8 cellular contexts compared by ENCODE assay signal in genomic region chr5:139696167-139696893, GRCh38. TPM values are rescaled to one million over a fixed set of nuclear protein-coding genes. Genes with fewer than 3 reads are reported as not detected.
DNase-seq lines count a peak whose midpoint lies in the region; ATAC-seq, FAIRE-seq and TF ChIP-seq lines count a peak whose summit lies in the region.

No MANE protein-coding gene starts in this region.

- TF ChIP-seq RAD21 in HepG2 (CRISPR knock-in tag; IDR thresholded peaks at IDR 0.05), result no peak

- in situ Hi-C loops in HepG2 (cut with HindIII; ENCODE audit: extremely low pct_ligation_motif_present, low pct_unique_long_range_greater_than_20kb), result no loop called here

- DNase-seq in HepG2 (ENCODE audit: low spot score), result no peak
- DNase-seq in right lobe of liver, result no peak
- DNase-seq in choroid plexus epithelial cell (ENCODE audit: low read depth), result peak; percentile 29
- DNase-seq in naive thymus-derived CD4-positive, alpha-beta T cell, result no peak
- no peak for DNase-seq in central memory CD4-positive, alpha-beta T cell
- DNase-seq in NCI-H446 treated with DMSO at 0.1 percent for 48 hours (lab: John Stamatoyannopoulos, UW), result no peak
- DNase-seq in Karpas-422, result no peak

- no peak for TF ChIP-seq CTCF in HepG2 (CRISPR knock-in tag; IDR thresholded peaks at IDR 0.05)
- no peak for TF ChIP-seq CTCF in right lobe of liver (IDR thresholded peaks at IDR 0.05)
- no peak for TF ChIP-seq CTCF in choroid plexus epithelial cell (conservative IDR thresholded peaks at IDR 0.05; ENCODE audit: low read depth, low read length)

- H3K27me3 Mint-ChIP-seq in naive thymus-derived CD4-positive, alpha-beta T cell, result peaks cover 0 to 38% (median 12%) of the 10 kb centered on the region in 5 donors

- H4K20me1 ChIP-seq in HepG2 (ENCODE audit: insufficient read depth, low read length) (no peaks in the 10 kb centered on the region), Karpas-422 (ENCODE audit: insufficient read depth, low read depth, low read length) (0 out of 2 replicates have a peak, but pooled peaks cover 4% of the 10 kb centered on the region)

- H3K9ac ChIP-seq in HepG2 (ENCODE audit: insufficient read depth, low read depth, low read length) (peak overlapping the region; percentile 81), Karpas-422 (ENCODE audit: low read length) (no peak overlapping the region)

- H2AFZ ChIP-seq in HepG2 (ENCODE audit: low read length), result no peak overlapping the region
- H2AFZ ChIP-seq in Karpas-422 (ENCODE audit: low read length), result no peak overlapping the region

- peaks cover 10 to 33% (median 17%) of the 10 kb centered on the region in 7 donors for H3K4me1 Mint-ChIP-seq in naive thymus-derived CD4-positive, alpha-beta T cell

- no peaks in the 10 kb centered on the region for H3K9me3 ChIP-seq in HepG2 (ENCODE audit: low read length)
- H3K9me3 ChIP-seq in right lobe of liver, result no peaks in the 10 kb centered on the region
- H3K9me3 ChIP-seq in naive thymus-derived CD4-positive, alpha-beta T cell (ENCODE audit: control insufficient read depth in 2 of 3, low read length in 3 of 3), result no peaks in the 10 kb centered on the region
- H3K9me3 ChIP-seq in Karpas-422 (ENCODE audit: low read length), result no peaks in the 10 kb centered on the region

- CTCF ChIA-PET in HepG2 (lab: Yijun Ruan, JAX; ENCODE audit: low intra/inter-chr PET ratio, low total read pairs), result no interaction called here
- CTCF ChIA-PET in naive thymus-derived CD4-positive, alpha-beta T cell (lab: Charles Lee), result no interaction called here

- WGBS in HepG2 (ENCODE audit: low lambda C conversion rate), result 31% methylated on average over 18 of the region's 21 CpGs
- 70% methylated on average over 11 of the region's 21 CpGs for WGBS in right lobe of liver (ENCODE audit: insufficient coverage, low coverage, low lambda C conversion rate, missing lambda C conversion rate)

- peak overlapping the region; percentile 45 to 86 (median 68) for H3K4me3 Mint-ChIP-seq in naive thymus-derived CD4-positive, alpha-beta T cell

- H3K27me3 ChIP-seq in HepG2 (ENCODE audit: control insufficient read depth in 1 of 2, insufficient read depth in 2 of 2, low read length in 2 of 2) (no peaks in the 10 kb centered on the region), right lobe of liver (no peaks in the 10 kb centered on the region), Karpas-422 (ENCODE audit: low read length) (no peaks in the 10 kb centered on the region)
- no peaks in the 10 kb centered on the region for H3K27me3 ChIP-seq in naive thymus-derived CD4-positive, alpha-beta T cell (ENCODE audit: control insufficient read depth in 2 of 2, insufficient read depth in 2 of 2, low read length in 2 of 2)

- no peak for TF ChIP-seq POLR2A in HepG2 (IDR thresholded peaks at IDR 0.05; ENCODE audit: insufficient read depth in 1 of 2, low read depth in 2 of 2, low read length in 2 of 2)
- TF ChIP-seq POLR2A in right lobe of liver (IDR thresholded peaks at IDR 0.05), result no peak

- POLR2A ChIA-PET in HepG2 (lab: Yijun Ruan, JAX), result interaction anchor here (1.0 to 2.2 kb wide), 12 partner anchors 11 to 69 kb away, joined by 3 to 14 read pairs (median 4); partner anchors contain the start of gene CXXC5
- POLR2A ChIA-PET in naive thymus-derived CD4-positive, alpha-beta T cell (lab: Charles Lee), result interaction anchor here (1.3 kb wide), 1 partner anchor 62 kb away, joined by 3 read pairs; no protein-coding TSS in a partner anchor

- TSS peak; percentile 65 for BruUV-seq in HepG2 (replicated peaks; lab: Mats Ljungman, UMichigan)

- peaks cover 82% of the 10 kb centered on the region for H3K4me1 ChIP-seq in HepG2 (ENCODE audit: insufficient read depth, low read length)
- H3K4me1 ChIP-seq in right lobe of liver, result peaks cover 0 to 27% (median 4%) of the 10 kb centered on the region in 4 donors
- peaks cover 3 to 10% of the 10 kb centered on the region in 2 donors for H3K4me1 ChIP-seq in naive thymus-derived CD4-positive, alpha-beta T cell (ENCODE audit: control insufficient read depth in 2 of 2, insufficient read depth in 2 of 2, low read length in 2 of 2)
- H3K4me1 ChIP-seq in Karpas-422 (ENCODE audit: low read length), result peaks cover 8% of the 10 kb centered on the region

- peaks cover 0 to 1% (median 0%) of the 10 kb centered on the region in 11 donors for H3K9me3 Mint-ChIP-seq in naive thymus-derived CD4-positive, alpha-beta T cell

- H3K27ac ChIP-seq in HepG2 (ENCODE audit: extremely low read length, insufficient read depth, low read length) (peak overlapping the region; percentile 83), right lobe of liver (no peak overlapping the region), Karpas-422 (ENCODE audit: low read length) (no peak overlapping the region)
- H3K27ac ChIP-seq in naive thymus-derived CD4-positive, alpha-beta T cell (ENCODE audit: low read depth, low read length), result no peak overlapping the region

- ATAC-seq in HepG2 (peak; percentile 1), right lobe of liver (no peak), GM18517 (IDR thresholded peaks at IDR 0.05; ENCODE audit: unreplicated experiment) (no peak)
- ATAC-seq in naive thymus-derived CD4-positive, alpha-beta T cell, result no peak

- H3K9me2 ChIP-seq in Karpas-422 (replicated peaks; ENCODE audit: insufficient read depth, low read length), result no peaks in the 10 kb centered on the region

- H3K4me3 ChIP-seq in HepG2 (replicated peaks in 1 of 3; ENCODE audit: insufficient read depth in 1 of 3, low read depth in 2 of 3, low read length in 3 of 3), result peak overlapping the region; percentile 49 to 74 (median 66); a peak in 5 of 6 replicates
- no peak overlapping the region for H3K4me3 ChIP-seq in right lobe of liver
- no peak overlapping the region for H3K4me3 ChIP-seq in choroid plexus epithelial cell (ENCODE audit: low read depth, low read length)
- H3K4me3 ChIP-seq in naive thymus-derived CD4-positive, alpha-beta T cell (ENCODE audit: low read length), result no peak overlapping the region
- H3K4me3 ChIP-seq in Karpas-422 (ENCODE audit: low read length), result no peak overlapping the region

- intact Hi-C loops in HepG2 (cut with micrococcal nuclease; ENCODE audit: unreplicated experiment), result loop anchor here (5.0 kb wide), 1 partner anchor 36 kb away; no protein-coding TSS in a partner anchor
- intact Hi-C loops in right lobe of liver (cut with DNase I), result loop anchor here (10.0 kb wide), 2 partner anchors 58 to 68 kb away; no protein-coding TSS in a partner anchor
- intact Hi-C loops in naive thymus-derived CD4-positive, alpha-beta T cell (cut with micrococcal nuclease), result no loop called here

- peak overlapping the region in 3 of 9 donors; percentile 15 to 70 (median 38) for H3K27ac Mint-ChIP-seq in naive thymus-derived CD4-positive, alpha-beta T cell

- no peaks in the 10 kb centered on the region for H3K36me3 ChIP-seq in HepG2 (replicated peaks in 1 of 2; ENCODE audit: control insufficient read depth in 1 of 2, insufficient read depth in 2 of 2, low read length in 2 of 2)
- H3K36me3 ChIP-seq in right lobe of liver, result no peaks in the 10 kb centered on the region
- no peaks in the 10 kb centered on the region for H3K36me3 ChIP-seq in naive thymus-derived CD4-positive, alpha-beta T cell (ENCODE audit: control insufficient read depth in 2 of 3, insufficient read depth in 3 of 3, low read length in 3 of 3)
- no peaks in the 10 kb centered on the region for H3K36me3 ChIP-seq in Karpas-422 (ENCODE audit: insufficient read depth, low read length)

- TF ChIP-seq EP300 in HepG2 (IDR thresholded peaks at IDR 0.05; ENCODE audit: low read depth in 2 of 2, low read length in 2 of 2) (no peak), HepG2 (CRISPR knock-in tag; IDR thresholded peaks at IDR 0.05; ENCODE audit: borderline replicate concordance) (no peak)

- peaks cover 0 to 3% (median 0%) of the 10 kb centered on the region in 5 donors for H3K36me3 Mint-ChIP-seq in naive thymus-derived CD4-positive, alpha-beta T cell

- FAIRE-seq in HepG2 (lab: Jason Lieb, UNC), result peak; percentile 12

- H3K4me2 ChIP-seq in HepG2 (ENCODE audit: low read depth, low read length) (peak overlapping the region; percentile 89), Karpas-422 (ENCODE audit: low read depth, low read length, poor library complexity, severe bottlenecking) (no peak overlapping the region)

- H3K79me2 ChIP-seq in HepG2 (ENCODE audit: insufficient read depth, low read length) (no peaks in the 10 kb centered on the region), Karpas-422 (ENCODE audit: low read length) (no peaks in the 10 kb centered on the region)

TF ChIP-seq in HepG2, 621 proteins besides CTCF, POLR2A, EP300 and RAD21 (continues in another document):
- TF ChIP-seq JUND (CRISPR knock-in tag; IDR thresholded peaks at IDR 0.05), result no peak

RNA-seq across cellular contexts. Expression of gene CXXC5, which starts 48.2 kb away (rescaled TPM):
- total RNA-seq in HepG2 (2016; rRNA removed; fragmentation: Illumina TruSeq; extraction: Trizol) (30.7 and 33.0 TPM in 2 replicates), right lobe of liver (10 to 100 TPM; 44.5 to 84.9 (median 66.4) TPM)
- 7.4 and 8.6 TPM in 2 replicates for total RNA-seq in HepG2 (2016; cell fraction: cytosol; rRNA removed; fragmentation: Illumina TruSeq; extraction: Trizol; ENCODE audit: low read depth)
- 30.5 and 33.5 TPM in 2 replicates for total RNA-seq in HepG2 (2016; cell fraction: insoluble cytoplasmic fraction; rRNA removed; fragmentation: Illumina TruSeq; extraction: Trizol)
- 32.7 and 37.9 TPM in 2 replicates for total RNA-seq in HepG2 (2016; cell fraction: membrane; rRNA removed; fragmentation: Illumina TruSeq; extraction: Trizol)
- total RNA-seq in HepG2 (2016; cell fraction: nucleus; rRNA removed; fragmentation: Illumina TruSeq; extraction: Trizol), result 17.6 and 21.1 TPM in 2 replicates
- 27.9 and 32.3 TPM in 2 replicates for polyA plus RNA-seq in HepG2 (2011; rRNA removed)
- polyA plus RNA-seq in HepG2 (2011; cell fraction: cytosol; rRNA removed), result 20.7 and 35.7 TPM in 2 replicates
- 20.0 and 30.1 TPM in 2 replicates for polyA plus RNA-seq in HepG2 (2011; cell fraction: nucleus; rRNA removed)
- 21.9 and 26.2 TPM in 2 replicates for polyA plus RNA-seq in HepG2 (2012)
- polyA plus RNA-seq in HepG2 (2016; cell fraction: cytosol; fragmentation: Illumina TruSeq; extraction: Trizol; ENCODE audit: low read depth), result 7.7 and 8.6 TPM in 2 replicates
- 46.9 and 51.9 TPM in 2 replicates for polyA plus RNA-seq in HepG2 (2016; cell fraction: insoluble cytoplasmic fraction; fragmentation: Illumina TruSeq; extraction: Trizol; ENCODE audit: low read depth)
- 30.1 and 31.3 TPM in 2 replicates for polyA plus RNA-seq in HepG2 (2016; cell fraction: membrane; fragmentation: Illumina TruSeq; extraction: Trizol; ENCODE audit: low read depth)
- polyA plus RNA-seq in HepG2 (2016; cell fraction: nucleus; fragmentation: Illumina TruSeq; extraction: Trizol; ENCODE audit: insufficient read depth, low read depth), result 39.0 and 44.0 TPM in 2 replicates
- polyA minus RNA-seq in HepG2 (2011; rRNA and poly(A)+ RNA removed; ENCODE audit: low replicate concordance), result 13.2 and 63.5 TPM in 2 replicates
- polyA minus RNA-seq in HepG2 (2011; cell fraction: cytosol; rRNA and poly(A)+ RNA removed), result 26.9 and 37.6 TPM in 2 replicates
- 18.7 and 20.6 TPM in 2 replicates for polyA minus RNA-seq in HepG2 (2011; cell fraction: nucleus; rRNA and poly(A)+ RNA removed)
- total RNA-seq in naive thymus-derived CD4-positive, alpha-beta T cell, result 10 to 100 TPM in 1 of 5 experiments, 1 to 10 TPM in 3, under 1 TPM in 1; 0.73 to 21.4 (median 3.5) TPM
- polyA plus RNA-seq in naive thymus-derived CD4-positive, alpha-beta T cell, result 1 to 10 TPM; 1.7 to 2.2 TPM
- total RNA-seq in Karpas-422 (2014; rRNA removed; shearing (Covaris generic); ENCODE audit: low replicate concordance), result 2.8 and 2.9 TPM in 2 replicates

Comparison
In these comparisons a context has a peak if more than half of its experiments do, and no peak if none do; other contexts are left out.
1. H3K4me3 ChIP-seq: peak in HepG2 (3 of 3); none in right lobe of liver (0 of 3), choroid plexus epithelial cell (single experiment), naive thymus-derived CD4-positive, alpha-beta T cell (single experiment) and Karpas-422 (single experiment).
2. intact Hi-C loops: an anchor here in HepG2 (5.0 kb wide) and right lobe of liver (10.0 kb wide); none called in naive thymus-derived CD4-positive, alpha-beta T cell.